ENCODE assay signal across 22 cellular contexts in genomic region chr11:12282676-12283075, GRCh38.
A peak's percentile ranks its signal among the peaks of the same experiment; 100 is the strongest.
DNase-seq lines count a peak whose midpoint lies in the region; ATAC-seq, FAIRE-seq and TF ChIP-seq lines count a peak whose summit lies in the region.
"Had no signal": no experiment of that assay in that cellular context is flagged by ENCODE, and none has a peak within 500 bp of the region (broad histone marks: within the 10 kb centered on the region; RNA-seq: fewer than 3 reads in every experiment).

No MANE protein-coding gene starts in this region.

- BruUV-seq in PC-3 (replicated peaks; lab: Mats Ljungman, UMichigan) = no TSS peak

- no peaks in the 10 kb centered on the region for H3K79me2 ChIP-seq in GM23248 (ENCODE audit: insufficient read depth)
- peaks cover 3% of the 10 kb centered on the region; the same call in 1 of the 2 replicates for H3K79me2 ChIP-seq in PC-3 (ENCODE audit: low read length)
- peaks cover 10% of the 10 kb centered on the region for H3K79me2 ChIP-seq in osteoblast (ENCODE audit: insufficient read depth, low read length)

- peak overlapping the region; percentile 58 for H3K9ac ChIP-seq in GM23248
- no peak overlapping the region for H3K9ac ChIP-seq in PC-3 (ENCODE audit: low read length)
- H3K9ac ChIP-seq: BLaER1 treated with 17β-estradiol and CSF1 and Interleukin-3, amounts not matched to agents 10 nM and 100 nM had no signal

- POLR2A ChIA-PET in PC-3 (lab: Charles Lee; ENCODE audit: unreplicated experiment) = no interaction called here

- TF ChIP-seq CTCF in PC-3 (conservative IDR thresholded peaks at IDR 0.05; ENCODE audit: low read depth, low read length) (no peak), bronchial epithelial cell (IDR thresholded peaks at IDR 0.05; ENCODE audit: insufficient read depth, low read length, severe bottlenecking) (no peak), osteoblast (IDR thresholded peaks at IDR 0.05; ENCODE audit: extremely low read depth, low read depth, low read length) (no peak)

- CTCF ChIA-PET in PC-3 (lab: Charles Lee) = no interaction called here

- no peaks in the 10 kb centered on the region for H3K9me2 ChIP-seq in GM23248 (ENCODE audit: insufficient read depth)
- H3K9me2 ChIP-seq in PC-3 (replicated peaks; ENCODE audit: low read length) = no peaks in the 10 kb centered on the region

- H3K4me2 ChIP-seq in GM23248 (ENCODE audit: unreplicated experiment) = peak overlapping the region; percentile 3
- 0 out of 2 replicates have a peak overlapping the region, but pooled peaks have one; percentile 9 for H3K4me2 ChIP-seq in PC-3 (ENCODE audit: low read length)
- peak overlapping the region; percentile 47 for H3K4me2 ChIP-seq in osteoblast (ENCODE audit: insufficient read depth, low read length)
- H3K4me2 ChIP-seq: BLaER1 treated with 17β-estradiol and CSF1 and Interleukin-3, amounts not matched to agents 10 nM and 100 nM had no signal

- no peaks in the 10 kb centered on the region for H3K9me3 ChIP-seq in GM23248 (ENCODE audit: low read depth)
- no peaks in the 10 kb centered on the region for H3K9me3 ChIP-seq in PC-3 (ENCODE audit: low read length)
- H3K9me3 ChIP-seq in osteoblast (ENCODE audit: low read depth, low read length) = no peaks in the 10 kb centered on the region
- H3K9me3 ChIP-seq: BLaER1 treated with 17β-estradiol and CSF1 and Interleukin-3, amounts not matched to agents 10 nM and 100 nM; Caco-2; MG63 had no signal

- H3K27me3 ChIP-seq in GM23248 (replicated peaks; ENCODE audit: insufficient read depth) = no peaks in the 10 kb centered on the region
- no peaks in the 10 kb centered on the region for H3K27me3 ChIP-seq in PC-3 (ENCODE audit: low read length)
- H3K27me3 ChIP-seq in bronchial epithelial cell (ENCODE audit: control insufficient read depth, insufficient read depth, low read length) = no peaks in the 10 kb centered on the region
- H3K27me3 ChIP-seq in osteoblast (ENCODE audit: insufficient read depth, low read length) = no peaks in the 10 kb centered on the region
- H3K27me3 ChIP-seq: BLaER1 treated with 17β-estradiol and CSF1 and Interleukin-3, amounts not matched to agents 10 nM and 100 nM; MG63 had no signal

- no peak for DNase-seq in GM23248
- DNase-seq in PC-3 = no peak
- peak; percentile 74 for DNase-seq in bronchial epithelial cell (ENCODE audit: low read depth)
- no peak for DNase-seq in osteoblast (ENCODE audit: insufficient read length, low spot score, missing footprints)
- no peak for DNase-seq in GM12891 (ENCODE audit: insufficient read length, low spot score)
- no peak for DNase-seq in hippocampal formation (lab: John Stamatoyannopoulos, UW)
- no peak for DNase-seq in central memory CD4-positive, alpha-beta T cell
- DNase-seq: Caco-2; CD4-positive, alpha-beta memory T cell; DMS 273 treated with DMSO at 0.1 percent for 48 hours; Kasumi-1; MG63; NCI-H1436 treated with DMSO at 0.1 percent for 48 hours; NCI-H1930; NCI-H226; NCI-H524; NCI-H82; Right ventricle myocardium superior; SW 1271 had no signal

- H3K27ac ChIP-seq in GM23248 (peak overlapping the region; percentile 100), PC-3 (ENCODE audit: low read length) (0 out of 2 replicates have a peak overlapping the region, but pooled peaks have one; percentile 5), osteoblast (ENCODE audit: low read depth, low read length) (peak overlapping the region; percentile 98)
- H3K27ac ChIP-seq: BLaER1 treated with 17β-estradiol and CSF1 and Interleukin-3, amounts not matched to agents 10 nM and 100 nM had no signal

- H3K4me1 ChIP-seq in GM23248 (ENCODE audit: insufficient read depth) (peaks cover 66% of the 10 kb centered on the region), PC-3 (ENCODE audit: insufficient read depth, low read length) (peaks cover 61% of the 10 kb centered on the region), osteoblast (ENCODE audit: insufficient read depth, low read length) (peaks cover 75% of the 10 kb centered on the region)

- H4K20me1 ChIP-seq in GM23248 (ENCODE audit: insufficient read depth) (no peaks in the 10 kb centered on the region), PC-3 (ENCODE audit: low read length) (no peaks in the 10 kb centered on the region), osteoblast (ENCODE audit: insufficient read depth, low read length) (no peaks in the 10 kb centered on the region)
- H4K20me1 ChIP-seq: BLaER1 treated with 17β-estradiol and CSF1 and Interleukin-3, amounts not matched to agents 10 nM and 100 nM had no signal

- H3F3A ChIP-seq in GM23248 (ENCODE audit: insufficient read depth) = peaks cover 53% of the 10 kb centered on the region
- H3F3A ChIP-seq in PC-3 (ENCODE audit: low read length, unreplicated experiment) = peaks cover 7% of the 10 kb centered on the region

- no peak for TF ChIP-seq POLR2A in GM12891 (IDR thresholded peaks at IDR 0.05; ENCODE audit: low read depth, low read length)

- H2AFZ ChIP-seq in GM23248 = peak overlapping the region; percentile 72
- no peak overlapping the region for H2AFZ ChIP-seq in PC-3 (ENCODE audit: low read length)
- H2AFZ ChIP-seq in osteoblast (ENCODE audit: low read length) = no peak overlapping the region

- no peak overlapping the region for H3K4me3 ChIP-seq in GM23248
- no peak overlapping the region for H3K4me3 ChIP-seq in PC-3 (ENCODE audit: low read length)
- H3K4me3 ChIP-seq in bronchial epithelial cell (ENCODE audit: low read depth, low read length) = no peak overlapping the region
- H3K4me3 ChIP-seq in osteoblast (ENCODE audit: insufficient read depth, low read length) = no peak overlapping the region
- H3K4me3 ChIP-seq: BLaER1 treated with 17β-estradiol and CSF1 and Interleukin-3, amounts not matched to agents 10 nM and 100 nM; MG63 had no signal

- ATAC-seq in PC-3 (no peak), GM21529 (IDR thresholded peaks at IDR 0.05; ENCODE audit: unreplicated experiment) (no peak)

- WGBS in GM23248 (ENCODE audit: low coverage in 1 of 2, low lambda C conversion rate in 2 of 2, missing lambda C conversion rate in 2 of 2), 2 experiments = 88 to 95% methylated on average over 6 of the region's 6 CpGs

- intact Hi-C loops in PC-3 (cut with micrococcal nuclease) = loop anchor here (5.0 kb wide), 3 partner anchors 45 to 480 kb away; no protein-coding TSS in a partner anchor

- H3K36me3 ChIP-seq in GM23248 (ENCODE audit: low read depth) (no peaks in the 10 kb centered on the region), PC-3 (ENCODE audit: low read depth, low read length) (no peaks in the 10 kb centered on the region), bronchial epithelial cell (ENCODE audit: control insufficient read depth, insufficient read depth, low read length) (peaks cover 1% of the 10 kb centered on the region), osteoblast (ENCODE audit: insufficient read depth, low read length) (no peaks in the 10 kb centered on the region)
- H3K36me3 ChIP-seq: BLaER1 treated with 17β-estradiol and CSF1 and Interleukin-3, amounts not matched to agents 10 nM and 100 nM; MG63 had no signal

- FAIRE-seq in bronchial epithelial cell (lab: Jason Lieb, UNC) = no peak
- no peak for FAIRE-seq in GM12891 (lab: Jason Lieb, UNC)
- FAIRE-seq: H1 had no signal

- in situ Hi-C loops in GM23248 (cut with MboI) = no loop called here

TF ChIP-seq in GM12891, 5 proteins besides CTCF, POLR2A, EP300 and RAD21:
- TF ChIP-seq TAF1 (IDR thresholded peaks at IDR 0.05; ENCODE audit: low read depth, low read length) = no peak
- no peak for TF ChIP-seq POU2F2 (IDR thresholded peaks at IDR 0.05; ENCODE audit: low read depth, low read length)
- TF ChIP-seq SPI1 (IDR thresholded peaks at IDR 0.05; ENCODE audit: low read depth, low read length) = no peak
- no peak for TF ChIP-seq PAX5 (IDR thresholded peaks at IDR 0.05; ENCODE audit: insufficient read depth, low read length, severe bottlenecking)
- TF ChIP-seq POLR2AphosphoS5 (IDR thresholded peaks at IDR 0.05; ENCODE audit: low read depth, low read length) = no peak

Comparison
In these comparisons a context has a peak if more than half of its experiments do, and no peak if none do; other contexts are left out.
1. H3K27ac ChIP-seq: peak in every context shown above with its lines; median percentile 100 in GM23248; 98 in osteoblast; 5 in PC-3.